24 cellular contexts compared by ENCODE assay signal in genomic region chr15:60975203-60975602, GRCh38.
"Had no signal": no experiment of that assay in that cellular context is flagged by ENCODE, and none has a peak within 500 bp of the region (broad histone marks: within the 10 kb centered on the region; RNA-seq: fewer than 3 reads in every experiment).

No MANE protein-coding gene starts in this region.

- H3K4me1 Mint-ChIP-seq: activated B cell treated with CpG ODN at 0.5 μM for 24 hours; activated naive CD4-positive, alpha-beta T cell treated with anti-CD3 and anti-CD28 coated beads, Interleukin-2, amount 10 ng/mL, durations not matched to agents 7 days and 5 days; activated naive CD8-positive, alpha-beta T cell treated with anti-CD3 and anti-CD28 coated beads, Interleukin-2, amount 50 U/mL, for 24 hours; naive thymus-derived CD4-positive, alpha-beta T cell had no signal

- H3K9me3 ChIP-seq: colonic mucosa, heart left ventricle, mucosa of descending colon, pancreas, thyroid gland had no signal

- H3K36me3 Mint-ChIP-seq: activated naive CD4-positive, alpha-beta T cell treated with anti-CD3 and anti-CD28 coated beads, Interleukin-2, amount 10 ng/mL, durations not matched to agents 7 days and 5 days; brain; naive thymus-derived CD4-positive, alpha-beta T cell had no signal

- H3K4me1 ChIP-seq: colonic mucosa, pancreas, thyroid gland had no signal

- H3K9me3 Mint-ChIP-seq: activated B cell treated with CpG ODN at 0.5 μM for 24 hours; activated CD8-positive, alpha-beta T cell treated with anti-CD3 and anti-CD28 coated beads for 36 hours; activated naive CD4-positive, alpha-beta T cell treated with anti-CD3 and anti-CD28 coated beads, Interleukin-2, amount 10 ng/mL, durations not matched to agents 7 days and 5 days; activated naive CD8-positive, alpha-beta T cell treated with anti-CD3 and anti-CD28 coated beads, Interleukin-2, amount 50 U/mL, for 24 hours; activated T-cell treated with anti-CD3 and anti-CD28 coated beads, Interleukin-2, amount 50 U/mL, for 24 hours; T-helper 2 cell treated with Interferon-gamma antibody and Interleukin-4, amounts not matched to agents 5 μg/mL and 100 μg/mL, for 36 hours had no signal

- H3K4me3 Mint-ChIP-seq: activated B cell treated with CpG ODN at 0.5 μM for 24 hours; activated CD8-positive, alpha-beta T cell treated with anti-CD3 and anti-CD28 coated beads for 36 hours; activated naive CD4-positive, alpha-beta T cell treated with anti-CD3 and anti-CD28 coated beads, Interleukin-2, amount 10 ng/mL, durations not matched to agents 7 days and 5 days; activated naive CD8-positive, alpha-beta T cell treated with anti-CD3 and anti-CD28 coated beads, Interleukin-2, amount 50 U/mL, for 24 hours; activated T-cell treated with anti-CD3 and anti-CD28 coated beads, Interleukin-2, amount 50 U/mL, for 24 hours; brain; endodermal cell; naive thymus-derived CD4-positive, alpha-beta T cell; T-helper 2 cell treated with Interferon-gamma antibody and Interleukin-4, amounts not matched to agents 5 μg/mL and 100 μg/mL, for 36 hours had no signal

- ATAC-seq: activated CD8-positive, alpha-beta T cell treated with anti-CD3 and anti-CD28 coated beads for 36 hours; activated naive CD8-positive, alpha-beta T cell treated with anti-CD3 and anti-CD28 coated beads, Interleukin-2, amount 50 U/mL, for 24 hours; left lobe of liver; mucosa of descending colon; naive thymus-derived CD4-positive, alpha-beta T cell; pancreas had no signal

- H3K36me3 ChIP-seq: colonic mucosa, heart left ventricle, pancreas, thyroid gland had no signal

- H3K27ac Mint-ChIP-seq: activated B cell treated with CpG ODN at 0.5 μM for 24 hours; activated CD8-positive, alpha-beta T cell treated with anti-CD3 and anti-CD28 coated beads for 36 hours; activated naive CD4-positive, alpha-beta T cell treated with anti-CD3 and anti-CD28 coated beads, Interleukin-2, amount 10 ng/mL, durations not matched to agents 7 days and 5 days; activated naive CD8-positive, alpha-beta T cell treated with anti-CD3 and anti-CD28 coated beads, Interleukin-2, amount 50 U/mL, for 24 hours; activated T-cell treated with anti-CD3 and anti-CD28 coated beads, Interleukin-2, amount 50 U/mL, for 24 hours; endodermal cell; naive thymus-derived CD4-positive, alpha-beta T cell; T-helper 2 cell treated with Interferon-gamma antibody and Interleukin-4, amounts not matched to agents 5 μg/mL and 100 μg/mL, for 36 hours had no signal

- DNase-seq: activated B cell treated with CpG ODN at 0.5 μM for 24 hours; activated CD4-positive, alpha-beta T cell treated with anti-CD3 and anti-CD28 coated beads for 4 hours; activated CD8-positive, alpha-beta T cell treated with anti-CD3 and anti-CD28 coated beads for 36 hours; activated naive CD4-positive, alpha-beta T cell treated with anti-CD3 and anti-CD28 coated beads, Interleukin-2, amount 10 ng/mL, durations not matched to agents 7 days and 5 days; activated naive CD8-positive, alpha-beta T cell treated with anti-CD3 and anti-CD28 coated beads, Interleukin-2, amount 50 U/mL, for 24 hours; activated T-cell treated with anti-CD3 and anti-CD28 coated beads, Interleukin-2, amount 50 U/mL, for 24 hours; anterior cingulate cortex; central memory CD4-positive, alpha-beta T cell; colonic mucosa; kidney; mammary epithelial cell; mucosa of descending colon; naive thymus-derived CD4-positive, alpha-beta T cell; pancreas; stimulated activated CD4-positive, alpha-beta T cell treated with anti-CD3 and anti-CD28 coated beads, Interleukin-12 subunit alpha, Interleukin-12 subunit beta, amount 100 ng/mL, for 4 hours; stimulated activated CD4-positive, alpha-beta T cell treated with anti-CD3 and anti-CD28 coated beads, Interleukin-1b, Interleukin-23, amount 100 ng/mL, for 48 hours; stimulated activated CD8-positive, alpha-beta memory T cell treated with anti-CD3 and anti-CD28 coated beads, Interleukin-4, amount 100 ng/mL, for 48 hours; stimulated activated naive CD4-positive, alpha-beta T cell; thyroid gland had no signal

- H3K4me3 ChIP-seq: colonic mucosa, heart left ventricle, mucosa of descending colon, pancreas, thyroid gland had no signal

- H3K27me3 ChIP-seq: colonic mucosa, heart left ventricle, pancreas, thyroid gland had no signal

- H3K27me3 Mint-ChIP-seq: brain had no signal

- H3K27ac ChIP-seq: colonic mucosa, heart left ventricle, pancreas, thyroid gland had no signal
